In genomic region chr14:50954811-50955372, GRCh38 we compare ENCODE assay signal across 7 cellular contexts. TPM values are rescaled to one million over a fixed set of nuclear protein-coding genes. Genes with fewer than 3 reads are reported as not detected.
A peak's percentile ranks its signal among the peaks of the same experiment; 100 is the strongest.
DNase-seq lines count a peak whose midpoint lies in the region; ATAC-seq, FAIRE-seq and TF ChIP-seq lines count a peak whose summit lies in the region.

No MANE protein-coding gene starts in this region.

- intact Hi-C loops in lower leg skin (cut with DNase I; ENCODE audit: low total_unique reads) = no loop called here

- H3K4me3 ChIP-seq in lower leg skin (ENCODE audit: low read depth, poor library complexity, severe bottlenecking) = no peak overlapping the region

- 12 to 21% methylated on average over 1 of the region's 1 CpG for WGBS in lower leg skin, 2 donors

- peak; percentile 37 for DNase-seq in GM04504 (ENCODE audit: low read depth)
- DNase-seq in Kasumi-1 (lab: John Stamatoyannopoulos, UW) = peak; percentile 47 to 66
- DNase-seq in germinal center (ENCODE audit: low spot score) = peak; percentile 44
- DNase-seq in pulmonary artery endothelial cell (ENCODE audit: low read depth, low spot score) = peak; percentile 61
- DNase-seq in lower leg skin (ENCODE audit: low spot score in 2 of 2) = no peak

- FAIRE-seq in TTC549 (lab: Jason Lieb, UNC) = peak; percentile 5

- no peak for ATAC-seq in GM21786 (IDR thresholded peaks at IDR 0.05; ENCODE audit: unreplicated experiment)

- TF ChIP-seq CTCF in lower leg skin (IDR thresholded peaks at IDR 0.05) = no peak

- TF ChIP-seq POLR2A in lower leg skin (IDR thresholded peaks at IDR 0.05) = no peak

RNA-seq across cellular contexts. Expression of gene PYGL, which starts 10.6 kb away (rescaled TPM):
- total RNA-seq in pulmonary artery endothelial cell = 75.7 and 134 TPM in 2 replicates
- 10 to 100 TPM; 37.0 to 59.1 (median 51.6) TPM for total RNA-seq in lower leg skin

Comparison
In these comparisons a context has a peak if more than half of its experiments do, and no peak if none do; other contexts are left out.
1. DNase-seq: peak in GM04504 (single experiment), Kasumi-1 (2 of 2), germinal center (single experiment) and pulmonary artery endothelial cell (single experiment); none in lower leg skin (0 of 2).